26 cellular contexts compared by ENCODE assay signal in genomic region chr4:98865059-98865458, GRCh38.
"Had no signal": no experiment of that assay in that cellular context is flagged by ENCODE, and none has a peak within 500 bp of the region (broad histone marks: within the 10 kb centered on the region; RNA-seq: fewer than 3 reads in every experiment).

No MANE protein-coding gene starts in this region.

- DNase-seq: hypothalamus; immature natural killer cell; kidney; left lung; lower lobe of right lung; mesenchymal stem cell; naive thymus-derived CD8-positive, alpha-beta T cell; occipital lobe; psoas muscle; right lobe of liver; stimulated activated CD4-positive, alpha-beta T cell treated with anti-CD3 and anti-CD28 coated beads, Interleukin-4, amount 100 ng/mL, for 1 hour; stimulated activated naive CD4-positive, alpha-beta T cell; tibial artery; trophoblast cell; upper lobe of right lung had no signal

- H3K9ac ChIP-seq: parathyroid adenoma had no signal

- ATAC-seq: left lung; lower lobe of right lung; naive thymus-derived CD8-positive, alpha-beta T cell; psoas muscle; right lobe of liver; upper lobe of right lung had no signal

- FAIRE-seq: islet of Langerhans, kidney, urothelium cell line had no signal

- H3K27me3 ChIP-seq: left lung, right atrium auricular region, right lobe of liver, suprapubic skin, tibial artery, upper lobe of right lung had no signal

- H2AFZ ChIP-seq: parathyroid adenoma had no signal

- H3K27ac ChIP-seq: left lung, lower lobe of right lung, neutrophil, parathyroid adenoma, psoas muscle, right atrium auricular region, right lobe of liver, skin epidermis, suprapubic skin, thoracic aorta, tibial artery, upper lobe of right lung had no signal

- H3K36me3 ChIP-seq: left lung, lower lobe of right lung, neutrophil, right atrium auricular region, right lobe of liver, suprapubic skin, thoracic aorta, tibial artery, upper lobe of right lung had no signal

- H3K4me1 Mint-ChIP-seq: immature natural killer cell; naive thymus-derived CD8-positive, alpha-beta T cell; nephron; neural crest cell had no signal

- H3K27ac Mint-ChIP-seq: immature natural killer cell; nephron; stimulated activated naive CD8-positive, alpha-beta T cell treated with anti-CD3 and anti-CD28 coated beads, Interleukin-15, Interleukin-2, amounts not matched to agents 100 ng/mL and 50 ng/mL, for 24 hours had no signal

- H3K9me3 Mint-ChIP-seq: immature natural killer cell; naive thymus-derived CD8-positive, alpha-beta T cell; nephron; neural crest cell; stimulated activated naive CD8-positive, alpha-beta T cell treated with anti-CD3 and anti-CD28 coated beads, Interleukin-15, Interleukin-2, amounts not matched to agents 100 ng/mL and 50 ng/mL, for 24 hours had no signal

- H3K27me3 Mint-ChIP-seq: stimulated activated naive CD8-positive, alpha-beta T cell treated with anti-CD3 and anti-CD28 coated beads, Interleukin-15, Interleukin-2, amounts not matched to agents 100 ng/mL and 50 ng/mL, for 24 hours had no signal

- H3K4me1 ChIP-seq: left lung, lower lobe of right lung, parathyroid adenoma, psoas muscle, right atrium auricular region, right lobe of liver, suprapubic skin, tibial artery, upper lobe of right lung had no signal

- H3K36me3 Mint-ChIP-seq: immature natural killer cell; naive thymus-derived CD8-positive, alpha-beta T cell had no signal

- H3K9me3 ChIP-seq: left lung, lower lobe of right lung, neutrophil, psoas muscle, right atrium auricular region, right lobe of liver, suprapubic skin, thoracic aorta, tibial artery, upper lobe of right lung had no signal

- H3K4me3 ChIP-seq: left lung, lower lobe of right lung, psoas muscle, right atrium auricular region, right lobe of liver, skin epidermis, suprapubic skin, thoracic aorta, tibial artery, upper lobe of right lung had no signal

- H3K4me3 Mint-ChIP-seq: immature natural killer cell; nephron; neural crest cell; stimulated activated naive CD8-positive, alpha-beta T cell treated with anti-CD3 and anti-CD28 coated beads, Interleukin-15, Interleukin-2, amounts not matched to agents 100 ng/mL and 50 ng/mL, for 24 hours had no signal

- H3K79me2 ChIP-seq: parathyroid adenoma had no signal
